ENCODE assay signal across 4 cellular contexts in genomic region chrX:48447201-48447600, GRCh38. TPM values are rescaled to one million over a fixed set of nuclear protein-coding genes. Genes with fewer than 3 reads are reported as not detected.
"Had no signal": no experiment of that assay in that cellular context is flagged by ENCODE, and none has a peak within 500 bp of the region (broad histone marks: within the 10 kb centered on the region; RNA-seq: fewer than 3 reads in every experiment).

No MANE protein-coding gene starts in this region.

RNA-seq across cellular contexts. Expression of gene SSX4B, which starts 35.4 kb away (rescaled TPM):
- total RNA-seq: LHCN-M2, M059J, MCF 10A, NCI-H460 had no signal
